ENCODE assay signal across 6 cellular contexts in genomic region chr6:30615958-30616810, GRCh38. TPM values are rescaled to one million over a fixed set of nuclear protein-coding genes. Genes with fewer than 3 reads are reported as not detected.
DNase-seq lines count a peak whose midpoint lies in the region; FAIRE-seq and TF ChIP-seq lines count a peak whose summit lies in the region.

No MANE protein-coding gene starts in this region.

- in situ Hi-C loops in GM13976 (cut with MboI; ENCODE audit: low sequenced_read_pairs, unreplicated experiment), result no loop called here

- peaks cover 0 to 3% of the 10 kb centered on the region in 2 donors for H3K4me1 ChIP-seq in small intestine (ENCODE audit: control insufficient read depth in 2 of 2, insufficient read depth in 1 of 2, low read depth in 1 of 2, low read length in 1 of 2)

- H3K27me3 ChIP-seq in small intestine (ENCODE audit: control insufficient read depth in 2 of 2, insufficient read depth in 2 of 2, low read length in 2 of 2), result no peaks in the 10 kb centered on the region

- 0% methylated on average over 10 of the region's 10 CpGs for WGBS in small intestine, 3 donors

- H3K27ac ChIP-seq in small intestine (ENCODE audit: low read depth in 1 of 2, low read length in 1 of 2), result peak overlapping the region; percentile 98 to 99

- FAIRE-seq in small intestine (lab: Jason Lieb, UNC), result no peak

- H3K36me3 ChIP-seq in small intestine (ENCODE audit: control insufficient read depth in 2 of 2, insufficient read depth in 2 of 2, low read length in 2 of 2), result peaks cover 0 to 9% of the 10 kb centered on the region in 2 donors

- no peaks in the 10 kb centered on the region for H3K9me3 ChIP-seq in small intestine (ENCODE audit: control insufficient read depth, low read depth)

- TF ChIP-seq CTCF in GM13976 (IDR thresholded peaks at IDR 0.05; ENCODE audit: borderline replicate concordance, control extremely low read depth, extremely low read depth, insufficient read depth, missing control alignments), result no peak

- peak overlapping the region; percentile 60 to 92 for H3K4me3 ChIP-seq in small intestine (ENCODE audit: low read depth in 1 of 2, low read length in 2 of 2)

- DNase-seq in activated CD4-positive, alpha-beta T cell treated with anti-CD3 and anti-CD28 coated beads for 48 hours, result peak; percentile 35
- no peak for DNase-seq in activated CD4-positive, alpha-beta T cell treated with anti-CD3 and anti-CD28 coated beads, Interleukin-2, amount 50 U/mL, for 4 hours
- DNase-seq in SW480 (ENCODE audit: low spot score), result peak; percentile 50
- DNase-seq in fibroblast of peridontal ligament (ENCODE audit: extremely low read depth), result peak; percentile 48
- peak; percentile 52 for DNase-seq in small intestine
- DNase-seq in GM13976 (ENCODE audit: low spot score), result no peak

RNA-seq across cellular contexts. Expression of gene PPP1R10, which starts 0.9 kb away (rescaled TPM):
- 10 to 100 TPM; 21.3 to 35.1 (median 30.0) TPM for polyA plus RNA-seq in small intestine

RNA-seq across cellular contexts. Expression of gene MRPS18B, which starts 1.5 kb away (rescaled TPM):
- 10 to 100 TPM; 89.4 to 93.0 (median 91.2) TPM for polyA plus RNA-seq in small intestine

RNA-seq across cellular contexts. Expression of gene ATAT1, which starts 10.5 kb away (rescaled TPM):
- polyA plus RNA-seq in small intestine, result 10 to 100 TPM in 1 of 3 donors, 1 to 10 TPM in 2; 6.5 to 14.5 (median 8.6) TPM

RNA-seq across cellular contexts. Expression of gene C6orf136, which starts 30.7 kb away (rescaled TPM):
- polyA plus RNA-seq in small intestine, result 100 to 1,000 TPM in 1 of 3 donors, 10 to 100 TPM in 2; 44.4 to 125 (median 75.1) TPM

RNA-seq across cellular contexts. Expression of gene ABCF1, which starts 44.9 kb away (rescaled TPM):
- polyA plus RNA-seq in small intestine, result 10 to 100 TPM; 30.0 to 40.6 (median 37.0) TPM

Comparison
In these comparisons a context has a peak if more than half of its experiments do, and no peak if none do; other contexts are left out.
1. DNase-seq: peak in activated CD4-positive, alpha-beta T cell treated with anti-CD3 and anti-CD28 coated beads for 48 hours (single experiment), SW480 (single experiment), fibroblast of peridontal ligament (single experiment) and small intestine (single experiment); none in activated CD4-positive, alpha-beta T cell treated with anti-CD3 and anti-CD28 coated beads, Interleukin-2, amount 50 U/mL, for 4 hours (0 of 2) and GM13976 (single experiment).